Comparison of ENCODE assay signal across 13 cellular contexts in the genomic region with DNA sequence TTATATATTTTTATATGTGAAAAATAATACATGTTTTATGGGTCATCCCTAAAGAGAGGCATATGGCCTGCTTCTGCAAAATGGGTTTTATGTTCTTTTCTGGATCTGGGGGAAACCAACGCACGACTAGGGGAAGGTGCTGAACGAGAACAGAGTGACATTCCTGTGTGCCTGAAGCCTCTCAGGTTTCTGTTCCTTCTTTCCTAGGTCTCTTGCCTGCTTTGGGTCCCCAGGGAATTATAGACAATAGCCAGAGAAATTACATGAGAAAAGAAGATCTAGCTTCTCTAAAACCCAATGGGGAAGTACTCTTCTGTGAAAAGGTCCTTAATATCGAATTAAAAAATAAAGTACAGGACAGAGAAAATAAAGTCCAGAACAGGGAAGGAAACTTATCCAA.
"Had no signal": no experiment of that assay in that cellular context is flagged by ENCODE, and none has a peak within 500 bp of the region (broad histone marks: within the 10 kb centered on the region; RNA-seq: fewer than 3 reads in every experiment).

No MANE protein-coding gene starts in this region.

- H3K36me3 Mint-ChIP-seq: activated naive CD4-positive, alpha-beta T cell treated with anti-CD3 and anti-CD28 coated beads, Interleukin-2, amount 50 U/mL, for 72 hours; mesothelial cell of epicardium had no signal

- H3K27me3 ChIP-seq: stomach had no signal

- H3K4me3 ChIP-seq: stomach had no signal

- H3K9ac ChIP-seq: parathyroid adenoma had no signal

- ATAC-seq: activated CD8-positive, alpha-beta T cell treated with anti-CD3 and anti-CD28 coated beads, Interleukin-2, amount 10 ng/mL, durations not matched to agents 7 days and 5 days; activated naive CD4-positive, alpha-beta T cell treated with anti-CD3 and anti-CD28 coated beads, Interleukin-2, amount 50 U/mL, for 72 hours had no signal

- H3K27ac Mint-ChIP-seq: activated CD8-positive, alpha-beta T cell treated with anti-CD3 and anti-CD28 coated beads, Interleukin-2, amount 10 ng/mL, durations not matched to agents 7 days and 5 days; activated naive CD4-positive, alpha-beta T cell treated with anti-CD3 and anti-CD28 coated beads, Interleukin-2, amount 50 U/mL, for 72 hours; mesothelial cell of epicardium; T-helper 2 cell treated with Interferon-gamma antibody and Interleukin-4, amounts not matched to agents 5 μg/mL and 100 μg/mL, for 36 hours had no signal

- H3K36me3 ChIP-seq: stomach had no signal

- FAIRE-seq: frontal cortex, urothelium cell line had no signal

- DNase-seq: activated CD4-positive, alpha-beta T cell treated with anti-CD3 and anti-CD28 coated beads for 4 hours; activated CD8-positive, alpha-beta T cell treated with anti-CD3 and anti-CD28 coated beads, Interleukin-2, amount 10 ng/mL, durations not matched to agents 7 days and 5 days; effector CD4-positive, alpha-beta T cell; retina; stimulated activated CD4-positive, alpha-beta T cell treated with anti-CD3 and anti-CD28 coated beads, Interleukin-4, amount 100 ng/mL, for 1 hour; stomach; SW 1271 had no signal

- H3K79me2 ChIP-seq: parathyroid adenoma had no signal

- H3K4me1 ChIP-seq: parathyroid adenoma had no signal

- H3K4me3 Mint-ChIP-seq: activated CD8-positive, alpha-beta T cell treated with anti-CD3 and anti-CD28 coated beads, Interleukin-2, amount 10 ng/mL, durations not matched to agents 7 days and 5 days; mesothelial cell of epicardium; T-helper 2 cell treated with Interferon-gamma antibody and Interleukin-4, amounts not matched to agents 5 μg/mL and 100 μg/mL, for 36 hours had no signal

- H2AFZ ChIP-seq: parathyroid adenoma had no signal

- H3K27ac ChIP-seq: parathyroid adenoma, stomach had no signal

- H3K4me1 Mint-ChIP-seq: mesothelial cell of epicardium had no signal

- H3K9me3 Mint-ChIP-seq: activated naive CD4-positive, alpha-beta T cell treated with anti-CD3 and anti-CD28 coated beads, Interleukin-2, amount 50 U/mL, for 72 hours; mesothelial cell of epicardium; T-helper 2 cell treated with Interferon-gamma antibody and Interleukin-4, amounts not matched to agents 5 μg/mL and 100 μg/mL, for 36 hours had no signal

- H3K9me3 ChIP-seq: stomach had no signal
